8 cellular contexts compared by ENCODE assay signal in the genomic region with DNA sequence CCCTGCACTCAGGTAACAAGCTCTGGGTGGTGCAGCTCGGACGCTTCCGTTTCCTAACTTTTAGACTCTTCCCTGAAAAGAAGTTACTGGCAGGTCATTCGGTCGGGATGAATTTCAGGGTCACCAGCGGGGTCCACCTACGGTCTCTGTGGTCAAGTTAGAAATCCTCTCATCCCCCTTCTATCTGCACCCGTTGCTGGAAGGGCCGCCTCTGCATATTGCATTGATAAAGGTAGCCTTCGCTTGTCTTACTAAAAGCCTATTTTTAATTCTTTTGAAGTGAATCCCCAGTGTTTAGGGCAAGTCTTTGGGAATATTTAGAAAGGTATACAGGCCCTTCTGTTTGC. TPM values are rescaled to one million over a fixed set of nuclear protein-coding genes. Genes with fewer than 3 reads are reported as not detected.
DNase-seq lines count a peak whose midpoint lies in the region; ATAC-seq and TF ChIP-seq lines count a peak whose summit lies in the region.

No MANE protein-coding gene starts in this region.

- H3K27me3 Mint-ChIP-seq in activated CD4-positive, alpha-beta T cell treated with anti-CD3 and anti-CD28 coated beads, Interleukin-2, amount 10 ng/mL, durations not matched to agents 24 days and 14 days: no peaks in the 10 kb centered on the region
- H3K27me3 Mint-ChIP-seq in activated CD8-positive, alpha-beta T cell treated with anti-CD3 and anti-CD28 coated beads for 36 hours: no peaks in the 10 kb centered on the region

- H3K27me3 ChIP-seq in testis: no peaks in the 10 kb centered on the region

- peak overlapping the region in 1 of 2 donors; percentile 82 for H3K27ac ChIP-seq in testis

- 0% methylated on average over 7 to 10 of the region's 10 CpGs for WGBS in testis, 2 donors

- H3K9me3 Mint-ChIP-seq in activated CD4-positive, alpha-beta T cell treated with anti-CD3 and anti-CD28 coated beads, Interleukin-2, amount 10 ng/mL, durations not matched to agents 24 days and 14 days: no peaks in the 10 kb centered on the region
- no peaks in the 10 kb centered on the region for H3K9me3 Mint-ChIP-seq in activated CD8-positive, alpha-beta T cell treated with anti-CD3 and anti-CD28 coated beads for 36 hours

- CTCF ChIA-PET in activated CD8-positive, alpha-beta T cell treated with anti-CD3 and anti-CD28 coated beads for 36 hours (lab: Charles Lee): interaction anchor here (1.8 kb wide), 1 partner anchor 478 kb away, joined by 4 read pairs; no protein-coding TSS in a partner anchor

- DNase-seq in activated CD4-positive, alpha-beta T cell treated with anti-CD3 and anti-CD28 coated beads, Interleukin-2, amount 10 ng/mL, durations not matched to agents 24 days and 14 days: no peak
- DNase-seq in activated CD4-positive, alpha-beta T cell treated with anti-CD3 and anti-CD28 coated beads for 4 hours: no peak
- peak; percentile 4 for DNase-seq in activated CD8-positive, alpha-beta T cell treated with anti-CD3 and anti-CD28 coated beads for 36 hours
- DNase-seq in testis: no peak
- DNase-seq in NCI-H1417 treated with DMSO at 0.1 percent for 48 hours (lab: John Stamatoyannopoulos, UW): no peak
- DNase-seq in C1 segment of cervical spinal cord (lab: John Stamatoyannopoulos, UW): no peak
- DNase-seq in DMS79 treated with DMSO at 0.1 percent for 48 hours (lab: John Stamatoyannopoulos, UW): no peak

- POLR2A ChIA-PET in activated CD8-positive, alpha-beta T cell treated with anti-CD3 and anti-CD28 coated beads for 36 hours (lab: Charles Lee): interaction anchor here (0.8 kb wide), 1 partner anchor 10 kb away, joined by 3 read pairs; no protein-coding TSS in a partner anchor

- no peak for TF ChIP-seq POLR2A in testis (IDR thresholded peaks at IDR 0.05)

- intact Hi-C loops in activated CD4-positive, alpha-beta T cell treated with anti-CD3 and anti-CD28 coated beads, Interleukin-2, amount 10 ng/mL, durations not matched to agents 24 days and 14 days (cut with micrococcal nuclease): no loop called here
- intact Hi-C loops in activated CD8-positive, alpha-beta T cell treated with anti-CD3 and anti-CD28 coated beads for 36 hours (cut with micrococcal nuclease): no loop called here
- intact Hi-C loops in testis (cut with DNase I; ENCODE audit: low total_unique reads): no loop called here

- H3K9me3 ChIP-seq in iPS-18c (ENCODE audit: control insufficient read depth, insufficient read depth, low read length) (no peaks in the 10 kb centered on the region), testis (no peaks in the 10 kb centered on the region)

- H3K36me3 ChIP-seq in testis (ENCODE audit: low read depth, missing control alignments): no peaks in the 10 kb centered on the region

- H3K27ac Mint-ChIP-seq in activated CD4-positive, alpha-beta T cell treated with anti-CD3 and anti-CD28 coated beads, Interleukin-2, amount 10 ng/mL, durations not matched to agents 24 days and 14 days: peak overlapping the region; percentile 94
- H3K27ac Mint-ChIP-seq in activated CD8-positive, alpha-beta T cell treated with anti-CD3 and anti-CD28 coated beads for 36 hours: peak overlapping the region; percentile 92

- H3K4me3 Mint-ChIP-seq in activated CD4-positive, alpha-beta T cell treated with anti-CD3 and anti-CD28 coated beads, Interleukin-2, amount 10 ng/mL, durations not matched to agents 24 days and 14 days: peak overlapping the region; percentile 94
- peak overlapping the region; percentile 94 for H3K4me3 Mint-ChIP-seq in activated CD8-positive, alpha-beta T cell treated with anti-CD3 and anti-CD28 coated beads for 36 hours

- peaks cover 19% of the 10 kb centered on the region for H3K4me1 ChIP-seq in testis

- TF ChIP-seq CTCF in activated CD8-positive, alpha-beta T cell treated with anti-CD3 and anti-CD28 coated beads for 36 hours (IDR thresholded peaks at IDR 0.05): no peak
- no peak for TF ChIP-seq CTCF in testis (IDR thresholded peaks at IDR 0.05)

- ATAC-seq in activated CD8-positive, alpha-beta T cell treated with anti-CD3 and anti-CD28 coated beads for 36 hours: no peak

- peaks cover 32% of the 10 kb centered on the region for H3K4me1 Mint-ChIP-seq in activated CD4-positive, alpha-beta T cell treated with anti-CD3 and anti-CD28 coated beads, Interleukin-2, amount 10 ng/mL, durations not matched to agents 24 days and 14 days
- H3K4me1 Mint-ChIP-seq in activated CD8-positive, alpha-beta T cell treated with anti-CD3 and anti-CD28 coated beads for 36 hours (ENCODE audit: low read depth): peaks cover 26% of the 10 kb centered on the region

- peaks cover 23% of the 10 kb centered on the region for H3K36me3 Mint-ChIP-seq in activated CD4-positive, alpha-beta T cell treated with anti-CD3 and anti-CD28 coated beads, Interleukin-2, amount 10 ng/mL, durations not matched to agents 24 days and 14 days (ENCODE audit: low read depth)
- peaks cover 28% of the 10 kb centered on the region for H3K36me3 Mint-ChIP-seq in activated CD8-positive, alpha-beta T cell treated with anti-CD3 and anti-CD28 coated beads for 36 hours (ENCODE audit: low read depth)

- H3K4me3 ChIP-seq in iPS-18c (ENCODE audit: insufficient read depth, low read depth, low read length): peak overlapping the region; percentile 96
- peak overlapping the region; percentile 71 to 98 for H3K4me3 ChIP-seq in testis

RNA-seq across cellular contexts. Expression of a gene that starts 0.7 kb away (rescaled TPM):
- 59.4 and 60.2 TPM in 2 replicates for total RNA-seq in activated CD4-positive, alpha-beta T cell treated with anti-CD3 and anti-CD28 coated beads, Interleukin-2, amount 10 ng/mL, durations not matched to agents 24 days and 14 days
- total RNA-seq in activated CD8-positive, alpha-beta T cell treated with anti-CD3 and anti-CD28 coated beads for 36 hours: 10 to 100 TPM; 52.1 to 54.8 TPM
- 10 to 100 TPM; 52.6 to 52.7 TPM for total RNA-seq in testis
- 77.1 TPM for polyA plus RNA-seq in testis (ENCODE audit: insufficient read depth, low read depth, low replicate concordance)

RNA-seq across cellular contexts. Expression of a gene that starts 47.3 kb away (rescaled TPM):
- total RNA-seq in activated CD4-positive, alpha-beta T cell treated with anti-CD3 and anti-CD28 coated beads, Interleukin-2, amount 10 ng/mL, durations not matched to agents 24 days and 14 days: not detected in 2 replicates
- total RNA-seq in activated CD8-positive, alpha-beta T cell treated with anti-CD3 and anti-CD28 coated beads for 36 hours: not detected
- under 1 TPM; 0.08 to 0.43 TPM for total RNA-seq in testis
- polyA plus RNA-seq in testis (ENCODE audit: insufficient read depth, low read depth, low replicate concordance): 3.1 TPM

RNA-seq across cellular contexts. Expression of a gene that starts 56.1 kb away (rescaled TPM):
- total RNA-seq in activated CD4-positive, alpha-beta T cell treated with anti-CD3 and anti-CD28 coated beads, Interleukin-2, amount 10 ng/mL, durations not matched to agents 24 days and 14 days: 41.0 and 42.2 TPM in 2 replicates
- 10 to 100 TPM; 46.6 to 47.8 TPM for total RNA-seq in activated CD8-positive, alpha-beta T cell treated with anti-CD3 and anti-CD28 coated beads for 36 hours
- total RNA-seq in testis: 10 to 100 TPM; 19.9 to 25.4 TPM
- polyA plus RNA-seq in testis (ENCODE audit: insufficient read depth, low read depth, low replicate concordance): 20.3 TPM

RNA-seq across cellular contexts. Expression of a gene that starts 56.2 kb away (rescaled TPM):
- total RNA-seq in activated CD4-positive, alpha-beta T cell treated with anti-CD3 and anti-CD28 coated beads, Interleukin-2, amount 10 ng/mL, durations not matched to agents 24 days and 14 days: 33.6 and 35.5 TPM in 2 replicates
- 10 to 100 TPM; 15.9 to 16.7 TPM for total RNA-seq in activated CD8-positive, alpha-beta T cell treated with anti-CD3 and anti-CD28 coated beads for 36 hours
- 10 to 100 TPM; 24.0 to 25.1 TPM for total RNA-seq in testis
- 21.4 TPM for polyA plus RNA-seq in testis (ENCODE audit: insufficient read depth, low read depth, low replicate concordance)
